In genomic region chr4:88870428-88870827, GRCh38 we compare ENCODE assay signal across 31 cellular contexts.
"Had no signal": no experiment of that assay in that cellular context is flagged by ENCODE, and none has a peak within 500 bp of the region (broad histone marks: within the 10 kb centered on the region; RNA-seq: fewer than 3 reads in every experiment).

No MANE protein-coding gene starts in this region.

- H3K4me1 ChIP-seq: adrenal gland, body of pancreas had no signal

- H3K9me3 ChIP-seq: adrenal gland, body of pancreas had no signal

- ATAC-seq: activated CD4-positive, alpha-beta T cell treated with anti-CD3 and anti-CD28 coated beads for 36 hours; activated CD8-positive, alpha-beta memory T cell treated with anti-CD3 and anti-CD28 coated beads, Interleukin-2, amount 10 ng/mL, durations not matched to agents 7 days and 5 days; activated CD8-positive, alpha-beta T cell treated with anti-CD3 and anti-CD28 coated beads, Interleukin-2, amount 10 ng/mL, durations not matched to agents 7 days and 5 days; activated naive CD8-positive, alpha-beta T cell treated with anti-CD3 and anti-CD28 coated beads, Interleukin-2, amount 50 U/mL, for 24 hours; body of pancreas; effector memory CD8-positive, alpha-beta T cell; esophagus mucosa had no signal

- FAIRE-seq: colon, endometrium, endothelial cell of umbilical vein, frontal cortex had no signal

- H3K4me3 ChIP-seq: adrenal gland, body of pancreas had no signal

- DNase-seq: activated CD4-positive, alpha-beta memory T cell treated with anti-CD3 and anti-CD28 coated beads for 36 hours; activated CD4-positive, alpha-beta T cell treated with anti-CD3 and anti-CD28 coated beads for 36 hours; activated CD4-positive, alpha-beta T cell treated with anti-CD3 and anti-CD28 coated beads, Interleukin-2, amount 10 ng/mL, durations not matched to agents 24 days and 14 days; activated CD4-positive, CD25-positive, alpha-beta regulatory T cell; activated CD4-positive, CD25-positive, alpha-beta regulatory T cell treated with anti-CD3 and anti-CD28 coated beads, Interleukin-2, amount 50 U/mL, for 72 hours; activated CD8-positive, alpha-beta memory T cell treated with anti-CD3 and anti-CD28 coated beads, Interleukin-2, amount 10 ng/mL, durations not matched to agents 7 days and 5 days; activated CD8-positive, alpha-beta memory T cell treated with anti-CD3 and anti-CD28 coated beads, Interleukin-2, amount 50 U/mL, for 4 hours; activated CD8-positive, alpha-beta T cell treated with anti-CD3 and anti-CD28 coated beads, Interleukin-2, amount 10 ng/mL, durations not matched to agents 7 days and 5 days; activated effector memory CD4-positive, alpha-beta T cell treated with anti-CD3 and anti-CD28 coated beads, Interleukin-2, amount 50 U/mL, for 16 hours; activated naive CD4-positive, alpha-beta T cell treated with anti-CD3 and anti-CD28 coated beads for 36 hours; activated naive CD8-positive, alpha-beta T cell treated with anti-CD3 and anti-CD28 coated beads for 36 hours; activated naive CD8-positive, alpha-beta T cell treated with anti-CD3 and anti-CD28 coated beads, Interleukin-2, amount 50 U/mL, for 24 hours; activated T-cell treated with anti-CD3 and anti-CD28 coated beads, Interleukin-2, amount 50 U/mL, for 1 hour; activated T-cell treated with anti-CD3 and anti-CD28 coated beads, Interleukin-2, amount 50 U/mL, for 48 hours; adrenal gland; amygdala; aorta; body of pancreas; cortex of kidney; dermis blood vessel endothelial cell; effector CD4-positive, alpha-beta T cell; effector memory CD8-positive, alpha-beta T cell; foreskin fibroblast; head of caudate nucleus; T-helper 2 cell had no signal

- H3K36me3 ChIP-seq: adrenal gland had no signal

- H3K27me3 ChIP-seq: adrenal gland, body of pancreas had no signal

- H3K27ac ChIP-seq: adrenal gland, body of pancreas, epithelial cell of prostate had no signal
